ENCODE assay signal across 10 cellular contexts in the genomic region with DNA sequence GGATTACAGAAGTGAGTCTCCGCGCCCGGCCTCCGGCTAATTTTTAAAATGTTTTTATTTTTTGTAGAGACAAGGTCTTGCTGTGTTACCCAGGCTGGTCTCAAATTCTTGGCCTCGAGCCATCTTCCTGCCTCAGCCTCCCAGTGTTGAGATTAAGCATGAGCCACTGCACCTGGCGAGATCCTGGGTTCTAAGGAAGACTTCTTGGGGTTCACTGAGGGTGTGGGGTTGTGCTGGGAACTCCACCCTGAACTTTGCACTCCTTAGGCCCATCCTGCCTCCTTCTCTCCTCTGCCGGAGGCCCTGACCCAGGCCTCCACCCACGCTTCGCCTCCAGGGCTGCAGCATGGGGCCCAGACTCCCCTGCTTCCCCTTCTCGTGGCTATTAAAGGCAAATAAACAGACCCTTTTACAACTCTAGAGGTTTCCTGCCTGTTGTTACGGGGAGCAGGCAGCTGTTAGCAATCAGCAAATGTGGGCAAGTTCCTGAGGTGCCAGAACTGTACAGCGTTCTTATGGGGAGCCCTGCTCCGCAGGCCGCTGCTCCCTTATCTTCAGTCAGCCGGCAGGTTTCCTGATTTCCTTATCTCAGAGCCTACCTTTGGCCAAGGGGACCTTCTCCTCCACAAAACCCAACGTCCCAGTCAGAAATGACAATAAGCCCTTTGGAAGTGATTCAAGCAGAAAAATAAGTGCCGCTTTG. TPM values are rescaled to one million over a fixed set of nuclear protein-coding genes. Genes with fewer than 3 reads are reported as not detected.
DNase-seq lines count a peak whose midpoint lies in the region; ATAC-seq and TF ChIP-seq lines count a peak whose summit lies in the region.
"Had no signal": no experiment of that assay in that cellular context is flagged by ENCODE, and none has a peak within 500 bp of the region (broad histone marks: within the 10 kb centered on the region; RNA-seq: fewer than 3 reads in every experiment).

No MANE protein-coding gene starts in this region.

- ATAC-seq in GM21447 (IDR thresholded peaks at IDR 0.05; ENCODE audit: unreplicated experiment), result peak; percentile 51
- ATAC-seq: activated CD4-positive, CD25-positive, alpha-beta regulatory T cell treated with anti-CD3 and anti-CD28 coated beads, Interleukin-2, amount 50 U/mL, for 24 hours had no signal

- no peak overlapping the region for H3K27ac ChIP-seq in coronary artery

- no peak overlapping the region for H3K4me3 ChIP-seq in coronary artery

- no peak for TF ChIP-seq CTCF in coronary artery (IDR thresholded peaks at IDR 0.05)

- peak; percentile 9 for DNase-seq in Daoy (ENCODE audit: low read depth)
- peak; percentile 49 for DNase-seq in NOMO-1 treated with DMSO at 0.1 percent for 48 hours (lab: John Stamatoyannopoulos, UW; ENCODE audit: unreplicated experiment)
- DNase-seq in medulla oblongata (ENCODE audit: extremely low spot score), result peak; percentile 12
- DNase-seq in cerebellum (ENCODE audit: low spot score), result no peak
- no peak for DNase-seq in activated CD4-positive, CD25-positive, alpha-beta regulatory T cell (lab: John Stamatoyannopoulos, UW)
- no peak for DNase-seq in coronary artery (ENCODE audit: low spot score)
- no peak for DNase-seq in activated CD4-positive, CD25-positive, alpha-beta regulatory T cell treated with anti-CD3 and anti-CD28 coated beads, Interleukin-2, amount 50 U/mL, for 72 hours
- DNase-seq: DMS 273 treated with DMSO at 0.1 percent for 48 hours had no signal

RNA-seq across cellular contexts. Expression of gene LIN9, which starts 41.0 kb away (rescaled TPM):
- total RNA-seq in Daoy (2014; rRNA removed; shearing (Covaris generic)), result 18.9 and 23.8 TPM in 2 replicates
- 9.5 TPM for total RNA-seq in cerebellum

RNA-seq across cellular contexts. Expression of gene PARP1, which starts 57.9 kb away (rescaled TPM):
- total RNA-seq in Daoy (2014; rRNA removed; shearing (Covaris generic)), result 237 and 242 TPM in 2 replicates
- 95.2 TPM for total RNA-seq in cerebellum

Comparison
In these comparisons a context has a peak if more than half of its experiments do, and no peak if none do; other contexts are left out.
1. DNase-seq: peak in Daoy (single experiment), NOMO-1 treated with DMSO at 0.1 percent for 48 hours (single experiment) and medulla oblongata (single experiment); none in cerebellum (single experiment), activated CD4-positive, CD25-positive, alpha-beta regulatory T cell (0 of 4), coronary artery (single experiment) and activated CD4-positive, CD25-positive, alpha-beta regulatory T cell treated with anti-CD3 and anti-CD28 coated beads, Interleukin-2, amount 50 U/mL, for 72 hours (single experiment).